ENCODE assay signal across 30 cellular contexts in genomic region chr3:172380632-172381031, GRCh38.
"Had no signal": no experiment of that assay in that cellular context is flagged by ENCODE, and none has a peak within 500 bp of the region (broad histone marks: within the 10 kb centered on the region; RNA-seq: fewer than 3 reads in every experiment).

No MANE protein-coding gene starts in this region.

- H3K4me1 ChIP-seq: adrenal gland had no signal

- DNase-seq: activated CD4-positive, alpha-beta memory T cell treated with anti-CD3 and anti-CD28 coated beads for 36 hours; activated CD4-positive, alpha-beta T cell treated with anti-CD3 and anti-CD28 coated beads for 36 hours; activated CD4-positive, alpha-beta T cell treated with anti-CD3 and anti-CD28 coated beads, Interleukin-2, amount 10 ng/mL, durations not matched to agents 24 days and 14 days; activated CD4-positive, CD25-positive, alpha-beta regulatory T cell; activated CD4-positive, CD25-positive, alpha-beta regulatory T cell treated with anti-CD3 and anti-CD28 coated beads, Interleukin-2, amount 50 U/mL, for 72 hours; activated CD8-positive, alpha-beta memory T cell treated with anti-CD3 and anti-CD28 coated beads, Interleukin-2, amount 10 ng/mL, durations not matched to agents 7 days and 5 days; activated CD8-positive, alpha-beta memory T cell treated with anti-CD3 and anti-CD28 coated beads, Interleukin-2, amount 50 U/mL, for 4 hours; activated CD8-positive, alpha-beta T cell treated with anti-CD3 and anti-CD28 coated beads, Interleukin-2, amount 10 ng/mL, durations not matched to agents 7 days and 5 days; activated effector memory CD4-positive, alpha-beta T cell treated with anti-CD3 and anti-CD28 coated beads, Interleukin-2, amount 50 U/mL, for 16 hours; activated naive CD4-positive, alpha-beta T cell treated with anti-CD3 and anti-CD28 coated beads for 36 hours; activated naive CD8-positive, alpha-beta T cell treated with anti-CD3 and anti-CD28 coated beads for 36 hours; activated naive CD8-positive, alpha-beta T cell treated with anti-CD3 and anti-CD28 coated beads, Interleukin-2, amount 50 U/mL, for 24 hours; activated T-cell treated with anti-CD3 and anti-CD28 coated beads, Interleukin-2, amount 50 U/mL, for 1 hour; activated T-cell treated with anti-CD3 and anti-CD28 coated beads, Interleukin-2, amount 50 U/mL, for 48 hours; adrenal gland; amygdala; aorta; body of pancreas; caudate nucleus; cerebellar nuclear complex; cortex of kidney; dermis blood vessel endothelial cell; effector CD8-positive, alpha-beta T cell; foreskin fibroblast; head of caudate nucleus; T-helper 2 cell had no signal

- H3K4me3 ChIP-seq: adrenal gland, body of pancreas had no signal

- H3K4me1 Mint-ChIP-seq: activated CD4-positive, alpha-beta T cell treated with anti-CD3 and anti-CD28 coated beads for 36 hours; activated CD4-positive, alpha-beta T cell treated with anti-CD3 and anti-CD28 coated beads, Interleukin-2, amount 10 ng/mL, durations not matched to agents 24 days and 14 days; activated CD8-positive, alpha-beta memory T cell treated with anti-CD3 and anti-CD28 coated beads, Interleukin-2, amount 10 ng/mL, durations not matched to agents 7 days and 5 days; activated naive CD4-positive, alpha-beta T cell treated with anti-CD3 and anti-CD28 coated beads, Interleukin-2, amount 50 U/mL, for 24 hours; activated naive CD8-positive, alpha-beta T cell treated with anti-CD3 and anti-CD28 coated beads for 36 hours; activated naive CD8-positive, alpha-beta T cell treated with anti-CD3 and anti-CD28 coated beads, Interleukin-2, amount 50 U/mL, for 24 hours had no signal

- H3K27me3 Mint-ChIP-seq: activated CD4-positive, alpha-beta memory T cell treated with anti-CD3 and anti-CD28 coated beads for 36 hours; activated CD4-positive, alpha-beta T cell treated with anti-CD3 and anti-CD28 coated beads for 36 hours; activated CD4-positive, alpha-beta T cell treated with anti-CD3 and anti-CD28 coated beads, Interleukin-2, amount 10 ng/mL, durations not matched to agents 24 days and 14 days; activated CD8-positive, alpha-beta memory T cell treated with anti-CD3 and anti-CD28 coated beads, Interleukin-2, amount 10 ng/mL, durations not matched to agents 7 days and 5 days; activated naive CD4-positive, alpha-beta T cell treated with anti-CD3 and anti-CD28 coated beads, Interleukin-2, amount 50 U/mL, for 24 hours; activated naive CD8-positive, alpha-beta T cell treated with anti-CD3 and anti-CD28 coated beads for 36 hours; activated naive CD8-positive, alpha-beta T cell treated with anti-CD3 and anti-CD28 coated beads, Interleukin-2, amount 50 U/mL, for 24 hours had no signal

- ATAC-seq: activated CD4-positive, alpha-beta T cell treated with anti-CD3 and anti-CD28 coated beads for 36 hours; activated CD8-positive, alpha-beta memory T cell treated with anti-CD3 and anti-CD28 coated beads, Interleukin-2, amount 10 ng/mL, durations not matched to agents 7 days and 5 days; activated CD8-positive, alpha-beta T cell treated with anti-CD3 and anti-CD28 coated beads, Interleukin-2, amount 10 ng/mL, durations not matched to agents 7 days and 5 days; activated naive CD8-positive, alpha-beta T cell treated with anti-CD3 and anti-CD28 coated beads, Interleukin-2, amount 50 U/mL, for 24 hours; body of pancreas; esophagus mucosa had no signal

- H3K27ac ChIP-seq: adrenal gland, body of pancreas had no signal

- H3K27me3 ChIP-seq: adrenal gland, body of pancreas had no signal

- H3K27ac Mint-ChIP-seq: activated CD4-positive, alpha-beta memory T cell treated with anti-CD3 and anti-CD28 coated beads for 36 hours; activated CD4-positive, alpha-beta T cell treated with anti-CD3 and anti-CD28 coated beads for 36 hours; activated CD4-positive, alpha-beta T cell treated with anti-CD3 and anti-CD28 coated beads, Interleukin-2, amount 10 ng/mL, durations not matched to agents 24 days and 14 days; activated CD8-positive, alpha-beta memory T cell treated with anti-CD3 and anti-CD28 coated beads, Interleukin-2, amount 10 ng/mL, durations not matched to agents 7 days and 5 days; activated CD8-positive, alpha-beta T cell treated with anti-CD3 and anti-CD28 coated beads, Interleukin-2, amount 10 ng/mL, durations not matched to agents 7 days and 5 days; activated naive CD4-positive, alpha-beta T cell treated with anti-CD3 and anti-CD28 coated beads for 36 hours; activated naive CD4-positive, alpha-beta T cell treated with anti-CD3 and anti-CD28 coated beads, Interleukin-2, amount 50 U/mL, for 24 hours; activated naive CD8-positive, alpha-beta T cell treated with anti-CD3 and anti-CD28 coated beads for 36 hours; activated naive CD8-positive, alpha-beta T cell treated with anti-CD3 and anti-CD28 coated beads, Interleukin-2, amount 50 U/mL, for 24 hours; activated T-helper 1 cell treated with anti-CD3 and anti-CD28 coated beads, Interleukin-12 subunit alpha, Interleukin-12 subunit beta, Interleukin-2, Interleukin-4 antibody, amounts not matched to agents 30 ng/mL and 10 ng/mL and 1 ng/mL, durations not matched to agents 14 hours and 24 hours and 36 hours; activated T-helper 2 cell treated with anti-CD3 and anti-CD28 coated beads, Interferon-gamma antibody, Interleukin-2, Interleukin-4, amounts not matched to agents 10 μg/mL and 5 μg/mL and 100 μg/mL, durations not matched to agents 14 hours and 24 hours and 36 hours had no signal

- H3K4me3 Mint-ChIP-seq: activated CD4-positive, alpha-beta memory T cell treated with anti-CD3 and anti-CD28 coated beads for 36 hours; activated CD4-positive, alpha-beta T cell treated with anti-CD3 and anti-CD28 coated beads for 36 hours; activated CD4-positive, alpha-beta T cell treated with anti-CD3 and anti-CD28 coated beads, Interleukin-2, amount 10 ng/mL, durations not matched to agents 24 days and 14 days; activated CD8-positive, alpha-beta memory T cell treated with anti-CD3 and anti-CD28 coated beads, Interleukin-2, amount 10 ng/mL, durations not matched to agents 7 days and 5 days; activated CD8-positive, alpha-beta T cell treated with anti-CD3 and anti-CD28 coated beads, Interleukin-2, amount 10 ng/mL, durations not matched to agents 7 days and 5 days; activated naive CD4-positive, alpha-beta T cell treated with anti-CD3 and anti-CD28 coated beads for 36 hours; activated naive CD4-positive, alpha-beta T cell treated with anti-CD3 and anti-CD28 coated beads, Interleukin-2, amount 50 U/mL, for 24 hours; activated naive CD8-positive, alpha-beta T cell treated with anti-CD3 and anti-CD28 coated beads for 36 hours; activated naive CD8-positive, alpha-beta T cell treated with anti-CD3 and anti-CD28 coated beads, Interleukin-2, amount 50 U/mL, for 24 hours; activated T-helper 1 cell treated with anti-CD3 and anti-CD28 coated beads, Interleukin-12 subunit alpha, Interleukin-12 subunit beta, Interleukin-2, Interleukin-4 antibody, amounts not matched to agents 30 ng/mL and 10 ng/mL and 1 ng/mL, durations not matched to agents 14 hours and 24 hours and 36 hours had no signal

- H3K9me3 ChIP-seq: adrenal gland, body of pancreas had no signal

- H3K9me3 Mint-ChIP-seq: activated naive CD4-positive, alpha-beta T cell treated with anti-CD3 and anti-CD28 coated beads for 36 hours; activated T-helper 1 cell treated with anti-CD3 and anti-CD28 coated beads, Interleukin-12 subunit alpha, Interleukin-12 subunit beta, Interleukin-2, Interleukin-4 antibody, amounts not matched to agents 30 ng/mL and 10 ng/mL and 1 ng/mL, durations not matched to agents 14 hours and 24 hours and 36 hours had no signal
